Comparison of ENCODE assay signal across 8 cellular contexts in the genomic region with DNA sequence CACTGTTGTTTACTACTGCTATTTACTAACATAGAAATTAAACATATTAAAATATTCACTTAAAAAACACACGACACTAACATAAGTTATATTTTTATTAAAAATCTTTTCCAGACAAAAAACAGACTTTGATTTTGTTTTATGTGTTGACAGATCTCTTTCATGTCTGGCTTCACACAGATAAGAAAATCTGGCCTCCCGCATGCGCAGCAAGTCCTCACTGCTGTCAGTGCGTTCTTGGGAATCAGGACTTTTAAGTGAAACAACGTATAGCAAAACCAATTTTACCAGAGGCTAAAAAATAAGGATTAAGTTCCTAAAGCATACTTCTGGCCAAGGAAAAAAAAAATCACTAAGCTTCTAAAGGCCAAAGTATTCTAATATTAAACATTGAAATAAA. TPM values are rescaled to one million over a fixed set of nuclear protein-coding genes. Genes with fewer than 3 reads are reported as not detected.
A peak's percentile ranks its signal among the peaks of the same experiment; 100 is the strongest.
DNase-seq lines count a peak whose midpoint lies in the region; ATAC-seq and TF ChIP-seq lines count a peak whose summit lies in the region.

No MANE protein-coding gene starts in this region.

- no peak overlapping the region for H3K27ac ChIP-seq in duodenal mucosa (ENCODE audit: low read depth, low read length)

- H3K4me1 Mint-ChIP-seq in neural crest cell: peaks cover 66% of the 10 kb centered on the region

- TF ChIP-seq CTCF in GM12864 (IDR thresholded peaks at IDR 0.05; ENCODE audit: low read depth, low read length, missing control alignments) (no peak), neural crest cell (conservative IDR thresholded peaks at IDR 0.05) (no peak), GM13977 (IDR thresholded peaks at IDR 0.05; ENCODE audit: extremely low read depth, insufficient read depth, missing control alignments) (no peak)

- peaks cover 19% of the 10 kb centered on the region for H3K36me3 Mint-ChIP-seq in neural crest cell (ENCODE audit: low read depth)

- H3K9ac ChIP-seq in duodenal mucosa (ENCODE audit: low read depth in 1 of 2, low read length in 2 of 2): peak overlapping the region; percentile 84 to 91

- H3K9me3 Mint-ChIP-seq in neural crest cell: no peaks in the 10 kb centered on the region

- peak overlapping the region; percentile 83 for H3K27ac Mint-ChIP-seq in neural crest cell (ENCODE audit: unreplicated experiment)

- peaks cover 5 to 12% of the 10 kb centered on the region in 2 donors for H3K36me3 ChIP-seq in duodenal mucosa (ENCODE audit: control insufficient read depth in 1 of 2, insufficient read depth in 2 of 2, low read length in 2 of 2)

- H3K9me3 ChIP-seq in duodenal mucosa (ENCODE audit: control insufficient read depth in 1 of 2, low read length in 2 of 2): no peaks in the 10 kb centered on the region

- peaks cover 2% of the 10 kb centered on the region for H3K27me3 Mint-ChIP-seq in neural crest cell (ENCODE audit: low read depth)

- H3K4me3 Mint-ChIP-seq in neural crest cell: peak overlapping the region; percentile 99

- in situ Hi-C loops in GM13977 (cut with MboI; ENCODE audit: low pct_unique_long_range_greater_than_20kb, low sequenced_read_pairs, unreplicated experiment): no loop called here

- H3K27me3 ChIP-seq in duodenal mucosa (ENCODE audit: control insufficient read depth in 1 of 2, insufficient read depth in 2 of 2, low read length in 2 of 2): no peaks in the 10 kb centered on the region

- peaks cover 29 to 37% of the 10 kb centered on the region in 2 donors for H3K4me1 ChIP-seq in duodenal mucosa (ENCODE audit: control insufficient read depth in 1 of 2, insufficient read depth in 2 of 2, low read length in 2 of 2)

- ATAC-seq in GM21367 (IDR thresholded peaks at IDR 0.05; ENCODE audit: unreplicated experiment): no peak

- DNase-seq in GM12864 (ENCODE audit: low read depth) (no peak), RPMI8226 (peak; percentile 56), neural crest cell (ENCODE audit: low read depth, low spot score) (no peak), GM13977 (ENCODE audit: low spot score) (no peak), epidermal melanocyte (ENCODE audit: insufficient read length, low spot score) (no peak), UCSD-AML1 (lab: John Stamatoyannopoulos, UW; ENCODE audit: unreplicated experiment) (no peak)

- H3K4me3 ChIP-seq in GM12864 (ENCODE audit: low read depth, low read length): peak overlapping the region; percentile 98
- peak overlapping the region; percentile 97 to 98 for H3K4me3 ChIP-seq in duodenal mucosa (ENCODE audit: low read depth in 1 of 2, low read length in 2 of 2)

RNA-seq across cellular contexts. Expression of a gene that starts 1.2 kb away (rescaled TPM):
- 110 and 114 TPM in 2 replicates for total RNA-seq in neural crest cell

RNA-seq across cellular contexts. Expression of a gene that starts 6.0 kb away (rescaled TPM):
- 19.3 and 19.5 TPM in 2 replicates for total RNA-seq in neural crest cell

RNA-seq across cellular contexts. Expression of a gene that starts 24.5 kb away (rescaled TPM):
- total RNA-seq in neural crest cell: not detected in 2 replicates
